In genomic region chr10:9140373-9140772, GRCh38 we compare ENCODE assay signal across 21 cellular contexts.
"Had no signal": no experiment of that assay in that cellular context is flagged by ENCODE, and none has a peak within 500 bp of the region (broad histone marks: within the 10 kb centered on the region; RNA-seq: fewer than 3 reads in every experiment).

No MANE protein-coding gene starts in this region.

- H3K4me3 ChIP-seq: sigmoid colon, spleen, thoracic aorta, upper lobe of right lung had no signal

- ATAC-seq: upper lobe of right lung had no signal

- DNase-seq: activated CD4-positive, alpha-beta T cell treated with anti-CD3 and anti-CD28 coated beads for 1 hour; activated CD4-positive, alpha-beta T cell treated with anti-CD3 and anti-CD28 coated beads, Interleukin-2, amount 50 U/mL, for 1 hour; activated naive CD4-positive, alpha-beta T cell; activated naive CD8-positive, alpha-beta T cell treated with anti-CD3 and anti-CD28 coated beads for 36 hours; activated T-cell treated with anti-CD3 and anti-CD28 coated beads, Interleukin-2, amount 50 U/mL, for 24 hours; amniotic stem cell; cortex of kidney; immature natural killer cell; left cardiac atrium; naive B cell; occipital lobe; sigmoid colon; spleen; stimulated activated CD4-positive, alpha-beta T cell treated with anti-CD3 and anti-CD28 coated beads, Interleukin-4, amount 100 ng/mL, for 24 hours; stimulated activated naive CD4-positive, alpha-beta T cell treated with Interleukin-2 at 50 U/mL for 16 hours; T-helper 9 cell; upper lobe of right lung had no signal

- H3K36me3 Mint-ChIP-seq: activated naive CD8-positive, alpha-beta T cell treated with anti-CD3 and anti-CD28 coated beads for 36 hours; immature natural killer cell; memory B cell; naive B cell had no signal

- H3K27me3 ChIP-seq: sigmoid colon, spleen, upper lobe of right lung had no signal

- H3K4me1 ChIP-seq: sigmoid colon, spleen, upper lobe of right lung had no signal

- H3K27ac Mint-ChIP-seq: activated naive CD8-positive, alpha-beta T cell treated with anti-CD3 and anti-CD28 coated beads for 36 hours; activated T-cell treated with anti-CD3 and anti-CD28 coated beads, Interleukin-2, amount 50 U/mL, for 24 hours; activated T-helper 2 cell treated with anti-CD3 and anti-CD28 coated beads, Interferon-gamma antibody, Interleukin-2, Interleukin-4, amounts not matched to agents 10 μg/mL and 5 μg/mL and 100 μg/mL, durations not matched to agents 14 hours and 24 hours and 36 hours; immature natural killer cell; memory B cell; naive B cell had no signal

- H3K4me1 Mint-ChIP-seq: immature natural killer cell, memory B cell, naive B cell, neural crest cell had no signal

- H3K4me3 Mint-ChIP-seq: activated naive CD8-positive, alpha-beta T cell treated with anti-CD3 and anti-CD28 coated beads for 36 hours; activated T-cell treated with anti-CD3 and anti-CD28 coated beads, Interleukin-2, amount 50 U/mL, for 24 hours; immature natural killer cell; memory B cell; naive B cell; neural crest cell had no signal

- H3K9me3 ChIP-seq: sigmoid colon, spleen, thoracic aorta, upper lobe of right lung had no signal

- H3K27ac ChIP-seq: sigmoid colon, spleen, thoracic aorta, upper lobe of right lung had no signal

- H3K9me3 Mint-ChIP-seq: activated naive CD8-positive, alpha-beta T cell treated with anti-CD3 and anti-CD28 coated beads for 36 hours; activated T-cell treated with anti-CD3 and anti-CD28 coated beads, Interleukin-2, amount 50 U/mL, for 24 hours; activated T-helper 2 cell treated with anti-CD3 and anti-CD28 coated beads, Interferon-gamma antibody, Interleukin-2, Interleukin-4, amounts not matched to agents 10 μg/mL and 5 μg/mL and 100 μg/mL, durations not matched to agents 14 hours and 24 hours and 36 hours; immature natural killer cell; memory B cell; neural crest cell had no signal

- H3K27me3 Mint-ChIP-seq: activated naive CD8-positive, alpha-beta T cell treated with anti-CD3 and anti-CD28 coated beads for 36 hours; memory B cell had no signal

- H3K36me3 ChIP-seq: sigmoid colon, spleen, thoracic aorta, upper lobe of right lung had no signal
